Comparison of ENCODE assay signal across 8 cellular contexts in genomic region chr5:399296-400281, GRCh38.
DNase-seq lines count a peak whose midpoint lies in the region; ATAC-seq lines count a peak whose summit lies in the region.

No MANE protein-coding gene starts in this region.

- H3K4me3 ChIP-seq in duodenal mucosa (ENCODE audit: low read depth in 1 of 2, low read length in 2 of 2): peak overlapping the region; percentile 29 to 36

- peak; percentile 58 for DNase-seq in activated T-cell treated with anti-CD3 and anti-CD28 coated beads for 24 hours (ENCODE audit: low read depth)
- DNase-seq in activated T-cell treated with anti-CD3 and anti-CD28 coated beads, Interleukin-2, amount 50 U/mL, for 1 hour: no peak
- DNase-seq in NCI-H1105 treated with DMSO at 0.1 percent for 48 hours (lab: John Stamatoyannopoulos, UW): peak; percentile 96
- peak; percentile 51 for DNase-seq in medulla oblongata (ENCODE audit: extremely low spot score)
- DNase-seq in stimulated activated CD8-positive, alpha-beta memory T cell treated with anti-CD3 and anti-CD28 coated beads, Interleukin-4, amount 100 ng/mL, for 24 hours (ENCODE audit: low read depth): peak; percentile 74

- no peaks in the 10 kb centered on the region for H3K9me3 Mint-ChIP-seq in T-helper 1 cell treated with Interleukin-12 subunit alpha and Interleukin-12 subunit beta and Interleukin-4 antibody, amounts not matched to agents 30 μg/mL and 1 μg/mL, for 36 hours

- peak overlapping the region; percentile 70 for H3K27ac Mint-ChIP-seq in T-helper 1 cell treated with Interleukin-12 subunit alpha and Interleukin-12 subunit beta and Interleukin-4 antibody, amounts not matched to agents 30 μg/mL and 1 μg/mL, for 36 hours

- H3K9ac ChIP-seq in duodenal mucosa (ENCODE audit: low read depth in 1 of 2, low read length in 2 of 2): peak overlapping the region; percentile 32 to 39

- H3K27me3 Mint-ChIP-seq in T-helper 1 cell treated with Interleukin-12 subunit alpha and Interleukin-12 subunit beta and Interleukin-4 antibody, amounts not matched to agents 30 μg/mL and 1 μg/mL, for 36 hours (ENCODE audit: low read depth): no peaks in the 10 kb centered on the region

- H3K4me1 Mint-ChIP-seq in T-helper 1 cell treated with Interleukin-12 subunit alpha and Interleukin-12 subunit beta and Interleukin-4 antibody, amounts not matched to agents 30 μg/mL and 1 μg/mL, for 36 hours (ENCODE audit: low read depth): peaks cover 21% of the 10 kb centered on the region

- H3K4me1 ChIP-seq in duodenal mucosa (ENCODE audit: control insufficient read depth in 1 of 2, insufficient read depth in 2 of 2, low read length in 2 of 2): peaks cover 21 to 29% of the 10 kb centered on the region in 2 donors

- H3K36me3 Mint-ChIP-seq in T-helper 1 cell treated with Interleukin-12 subunit alpha and Interleukin-12 subunit beta and Interleukin-4 antibody, amounts not matched to agents 30 μg/mL and 1 μg/mL, for 36 hours (ENCODE audit: low read depth): peaks cover 13% of the 10 kb centered on the region

- no peaks in the 10 kb centered on the region for H3K36me3 ChIP-seq in duodenal mucosa (ENCODE audit: control insufficient read depth in 1 of 2, insufficient read depth in 2 of 2, low read length in 2 of 2)

- ATAC-seq in HG02763 (IDR thresholded peaks at IDR 0.05; ENCODE audit: unreplicated experiment): peak; percentile 67

- H3K9me3 ChIP-seq in duodenal mucosa (ENCODE audit: control insufficient read depth in 1 of 2, low read length in 2 of 2): no peaks in the 10 kb centered on the region

- peak overlapping the region; percentile 67 for H3K27ac ChIP-seq in duodenal mucosa (ENCODE audit: low read depth, low read length)

- H3K4me3 Mint-ChIP-seq in T-helper 1 cell treated with Interleukin-12 subunit alpha and Interleukin-12 subunit beta and Interleukin-4 antibody, amounts not matched to agents 30 μg/mL and 1 μg/mL, for 36 hours: peak overlapping the region; percentile 14

- H3K27me3 ChIP-seq in duodenal mucosa (ENCODE audit: control insufficient read depth in 1 of 2, insufficient read depth in 2 of 2, low read length in 2 of 2): peaks cover 18 to 21% of the 10 kb centered on the region in 2 donors
